Comparison of ENCODE assay signal across 7 cellular contexts in the genomic region with DNA sequence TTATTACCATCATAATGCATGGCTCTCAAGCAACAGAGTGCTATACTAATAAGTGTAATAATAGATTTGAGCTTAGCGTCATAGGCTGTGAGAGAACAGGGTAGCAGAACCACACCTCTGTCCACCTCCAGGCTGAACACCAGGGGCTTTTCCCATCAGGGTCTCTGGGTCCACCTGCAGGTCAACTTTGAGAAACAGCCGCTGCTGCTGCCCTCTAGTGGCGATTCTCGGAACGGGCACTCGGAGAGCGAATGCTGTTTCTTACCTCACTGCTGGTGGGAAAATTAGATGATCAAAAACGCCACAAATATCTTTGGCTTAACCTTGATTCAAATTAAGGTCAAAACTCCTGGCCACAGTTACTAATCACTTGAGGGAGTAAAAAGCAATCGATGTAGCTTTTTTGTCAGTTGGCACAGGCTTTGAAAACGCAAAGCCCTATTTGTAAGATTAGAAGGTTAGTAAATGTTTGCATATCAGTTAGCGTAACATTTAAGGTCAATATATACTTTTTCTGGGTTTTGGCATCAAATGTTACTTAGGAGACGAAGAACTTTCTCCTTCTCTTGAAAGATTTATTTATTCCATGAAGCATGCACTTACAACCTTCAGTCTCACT.
DNase-seq lines count a peak whose midpoint lies in the region; ATAC-seq and TF ChIP-seq lines count a peak whose summit lies in the region.

No MANE protein-coding gene starts in this region.

- H3K27me3 ChIP-seq in upper lobe of right lung: peaks cover 37% of the 10 kb centered on the region

- ATAC-seq in esophagus mucosa: peak; percentile 33
- peak; percentile 73 for ATAC-seq in upper lobe of right lung

- H3K4me3 ChIP-seq in upper lobe of right lung: no peak overlapping the region

- intact Hi-C loops in upper lobe of right lung (cut with DNase I): no loop called here

- no peaks in the 10 kb centered on the region for H3K9me3 ChIP-seq in upper lobe of right lung

- TF ChIP-seq CTCF in upper lobe of right lung (IDR thresholded peaks at IDR 0.05): peak; percentile 93

- H3K36me3 ChIP-seq in upper lobe of right lung: no peaks in the 10 kb centered on the region

- no peaks in the 10 kb centered on the region for H3K4me1 ChIP-seq in upper lobe of right lung

- DNase-seq in GM03348 (ENCODE audit: low spot score) (peak; percentile 60), GOT3 (lab: John Stamatoyannopoulos, UW) (peak; percentile 2), NCI-H2196 (lab: John Stamatoyannopoulos, UW; ENCODE audit: unreplicated experiment) (peak; percentile 63), occipital lobe (lab: John Stamatoyannopoulos, UW) (peak; percentile 39), upper lobe of right lung (no peak)
- peak; percentile 12 to 24 for DNase-seq in activated CD8-positive, alpha-beta memory T cell treated with anti-CD3 and anti-CD28 coated beads for 4 hours (ENCODE audit: low read depth in 2 of 2)

- H3K27ac ChIP-seq in upper lobe of right lung: no peak overlapping the region
